8 cellular contexts compared by ENCODE assay signal in genomic region chr3:51974963-51975856, GRCh38.
DNase-seq lines count a peak whose midpoint lies in the region; TF ChIP-seq lines count a peak whose summit lies in the region.

Gene ABHD14A, plus strand, starts transcription at chr3:51975064. Its CDS starts 72 bp downstream, at chr3:51975136.

- CTCF ChIA-PET in HEK293T (lab: Yijun Ruan, JAX), result interaction anchor here (2.4 to 4.5 kb wide), 2 partner anchors 8 to 33 kb away, joined by 14 to 21 read pairs; partner anchors contain the start of genes ACY1, PARP3 and RRP9

- TF ChIP-seq CTCF in GM12864 (IDR thresholded peaks at IDR 0.05; ENCODE audit: low read depth, low read length, missing control alignments), result no peak

- peak within 1 kb of the TSS; percentile 72 for H3K4me3 ChIP-seq in GM12864 (ENCODE audit: low read depth, low read length)

- POLR2A ChIA-PET in HEK293T (lab: Yijun Ruan, JAX), result interaction anchor here (0.6 to 4.2 kb wide), 10 partner anchors 8 to 269 kb away, joined by 3 to 52 read pairs (median 6); partner anchors contain the start of genes ACY1, PARP3, PCBP4 and RPL29

- DNase-seq in GM12864 (ENCODE audit: low read depth) (no peak), HEK293T (ENCODE audit: extremely low spot score) (peak; percentile 82), NCI-H2196 (lab: John Stamatoyannopoulos, UW; ENCODE audit: unreplicated experiment) (peak; percentile 38), dedifferentiated amniotic fluid mesenchymal stem cell (ENCODE audit: extremely low spot score) (peak; percentile 49), left kidney (ENCODE audit: low read depth, low spot score) (peak; percentile 83), GOT3 (lab: John Stamatoyannopoulos, UW) (no peak)
- DNase-seq in activated CD4-positive, alpha-beta T cell treated with anti-CD3 and anti-CD28 coated beads for 48 hours, result peak; percentile 75
- peak; percentile 49 for DNase-seq in stimulated activated CD4-positive, alpha-beta T cell treated with anti-CD3 and anti-CD28 coated beads, Interleukin-2, amount 100 ng/mL, for 4 hours (ENCODE audit: low read depth)

TF ChIP-seq in HEK293T, 16 proteins besides CTCF, POLR2A, EP300 and RAD21:
- TF ChIP-seq SUZ12 (IDR thresholded peaks at IDR 0.05) (no peak), FOXM1 (IDR thresholded peaks at IDR 0.05; ENCODE audit: borderline replicate concordance) (no peak), L3MBTL2 (conservative IDR thresholded peaks at IDR 0.05) (no peak; the same call in 1 of the 2 replicates), TARDBP (IDR thresholded peaks at IDR 0.05) (no peak), FOXA1 (IDR thresholded peaks at IDR 0.05) (no peak), HDGF (IDR thresholded peaks at IDR 0.05; ENCODE audit: borderline replicate concordance) (no peak)

Comparison
In these comparisons a context has a peak if more than half of its experiments do, and no peak if none do; other contexts are left out.
1. DNase-seq: peak in HEK293T (single experiment), NCI-H2196 (single experiment), activated CD4-positive, alpha-beta T cell treated with anti-CD3 and anti-CD28 coated beads for 48 hours (single experiment), dedifferentiated amniotic fluid mesenchymal stem cell (single experiment), left kidney (single experiment) and stimulated activated CD4-positive, alpha-beta T cell treated with anti-CD3 and anti-CD28 coated beads, Interleukin-2, amount 100 ng/mL, for 4 hours (single experiment); none in GM12864 (single experiment) and GOT3 (single experiment).